8 cellular contexts compared by ENCODE assay signal in genomic region chr1:38559180-38559874, GRCh38.
A peak's percentile ranks its signal among the peaks of the same experiment; 100 is the strongest.
DNase-seq lines count a peak whose midpoint lies in the region; ATAC-seq and TF ChIP-seq lines count a peak whose summit lies in the region.

No MANE protein-coding gene starts in this region.

- WGBS in esophagus muscularis mucosa = 31% methylated on average over 39 of the region's 39 CpGs

- no peak overlapping the region for H3K27ac ChIP-seq in esophagus muscularis mucosa (replicated peaks in 1 of 4)

- H3K9me3 ChIP-seq in esophagus muscularis mucosa = no peaks in the 10 kb centered on the region

- H3K27me3 ChIP-seq in esophagus muscularis mucosa = peaks cover 0 to 29% (median 0%) of the 10 kb centered on the region in 4 donors

- CTCF ChIA-PET in activated CD4-positive, alpha-beta T cell treated with anti-CD3 and anti-CD28 coated beads, Interleukin-2, amount 10 ng/mL, durations not matched to agents 7 days and 5 days (lab: Charles Lee) = interaction anchor here (1.1 to 2.5 kb wide), 4 partner anchors 9 to 31 kb away, joined by 3 to 6 read pairs (median 3); no protein-coding TSS in a partner anchor

- TF ChIP-seq CTCF in esophagus muscularis mucosa (IDR thresholded peaks at IDR 0.05) = no peak

- ATAC-seq in HG03108 (IDR thresholded peaks at IDR 0.05; ENCODE audit: unreplicated experiment) = peak; percentile 62

- DNase-seq in activated CD4-positive, alpha-beta T cell treated with anti-CD3 and anti-CD28 coated beads, Interleukin-2, amount 10 ng/mL, durations not matched to agents 7 days and 5 days = peak; percentile 94
- DNase-seq in esophagus muscularis mucosa (ENCODE audit: extremely low spot score) = no peak
- peak; percentile 28 to 71 (median 44) for DNase-seq in stimulated activated CD4-positive, alpha-beta T cell treated with anti-CD3 and anti-CD28 coated beads, Interleukin-1b, Interleukin-23, amount 100 ng/mL, for 24 hours (ENCODE audit: low read depth in 4 of 4, low spot score in 1 of 4)
- no peak for DNase-seq in ecto neural progenitor cell (ENCODE audit: low spot score)
- DNase-seq in HuH-7 (ENCODE audit: low spot score) = no peak
- DNase-seq in EL = no peak

- peak overlapping the region; percentile 1 to 37 (median 26) for H3K4me3 ChIP-seq in esophagus muscularis mucosa

- H3K36me3 Mint-ChIP-seq in activated CD4-positive, alpha-beta T cell treated with anti-CD3 and anti-CD28 coated beads, Interleukin-2, amount 10 ng/mL, durations not matched to agents 7 days and 5 days (ENCODE audit: low read depth) = no peaks in the 10 kb centered on the region

- TF ChIP-seq POLR2A in GM18526 (IDR thresholded peaks at IDR 0.05; ENCODE audit: extremely low read depth, insufficient read length) (peak; percentile 44), esophagus muscularis mucosa (IDR thresholded peaks at IDR 0.05; ENCODE audit: low read depth) (no peak)

- no peaks in the 10 kb centered on the region for H3K9me3 Mint-ChIP-seq in activated CD4-positive, alpha-beta T cell treated with anti-CD3 and anti-CD28 coated beads, Interleukin-2, amount 10 ng/mL, durations not matched to agents 7 days and 5 days

- POLR2A ChIA-PET in activated CD4-positive, alpha-beta T cell treated with anti-CD3 and anti-CD28 coated beads, Interleukin-2, amount 10 ng/mL, durations not matched to agents 7 days and 5 days (lab: Charles Lee) = no interaction called here

- H3K27ac Mint-ChIP-seq in activated CD4-positive, alpha-beta T cell treated with anti-CD3 and anti-CD28 coated beads, Interleukin-2, amount 10 ng/mL, durations not matched to agents 7 days and 5 days = peak overlapping the region; percentile 91

- no peak for TF ChIP-seq EP300 in esophagus muscularis mucosa (IDR thresholded peaks at IDR 0.05)

- intact Hi-C loops in esophagus muscularis mucosa (cut with DNase I) = no loop called here

- peaks cover 78% of the 10 kb centered on the region for H3K4me1 Mint-ChIP-seq in activated CD4-positive, alpha-beta T cell treated with anti-CD3 and anti-CD28 coated beads, Interleukin-2, amount 10 ng/mL, durations not matched to agents 7 days and 5 days

- H3K4me1 ChIP-seq in esophagus muscularis mucosa = peaks cover 8 to 17% (median 14%) of the 10 kb centered on the region in 4 donors

- peak overlapping the region; percentile 58 for H3K4me3 Mint-ChIP-seq in activated CD4-positive, alpha-beta T cell treated with anti-CD3 and anti-CD28 coated beads, Interleukin-2, amount 10 ng/mL, durations not matched to agents 7 days and 5 days

- no peaks in the 10 kb centered on the region for H3K36me3 ChIP-seq in esophagus muscularis mucosa

- H3K27me3 Mint-ChIP-seq in activated CD4-positive, alpha-beta T cell treated with anti-CD3 and anti-CD28 coated beads, Interleukin-2, amount 10 ng/mL, durations not matched to agents 7 days and 5 days = peaks cover 58% of the 10 kb centered on the region

Comparison
In these comparisons a context has a peak if more than half of its experiments do, and no peak if none do; other contexts are left out.
1. DNase-seq: peak in activated CD4-positive, alpha-beta T cell treated with anti-CD3 and anti-CD28 coated beads, Interleukin-2, amount 10 ng/mL, durations not matched to agents 7 days and 5 days (single experiment) and stimulated activated CD4-positive, alpha-beta T cell treated with anti-CD3 and anti-CD28 coated beads, Interleukin-1b, Interleukin-23, amount 100 ng/mL, for 24 hours (4 of 4); none in esophagus muscularis mucosa (single experiment), ecto neural progenitor cell (single experiment), HuH-7 (single experiment) and EL (single experiment).